In genomic region chr3:57446318-57446841, GRCh38 we compare ENCODE assay signal across 15 cellular contexts.
DNase-seq lines count a peak whose midpoint lies in the region; ATAC-seq, FAIRE-seq and TF ChIP-seq lines count a peak whose summit lies in the region.
"Had no signal": no experiment of that assay in that cellular context is flagged by ENCODE, and none has a peak within 500 bp of the region (broad histone marks: within the 10 kb centered on the region; RNA-seq: fewer than 3 reads in every experiment).

No MANE protein-coding gene starts in this region.

- peak overlapping the region; percentile 49 for H2AFZ ChIP-seq in ACC112 (ENCODE audit: low read length, unreplicated experiment)

- peaks cover 14% of the 10 kb centered on the region for H3K4me1 ChIP-seq in ACC112 (ENCODE audit: control insufficient read depth, insufficient read depth, low read length, unreplicated experiment)
- H3K4me1 ChIP-seq: BLaER1, upper lobe of right lung had no signal

- H3K79me2 ChIP-seq in ACC112 (ENCODE audit: control insufficient read depth, insufficient read depth, low read length, unreplicated experiment): no peaks in the 10 kb centered on the region

- H3K27ac ChIP-seq in ACC112 (ENCODE audit: low read depth, low read length) (no peak overlapping the region), substantia nigra (ENCODE audit: low read depth, low read length, poor library complexity, severe bottlenecking) (no peak overlapping the region)
- H3K27ac ChIP-seq: BLaER1, esophagus muscularis mucosa, SK-N-MC, upper lobe of right lung had no signal

- no peaks in the 10 kb centered on the region for H3K36me3 ChIP-seq in ACC112 (ENCODE audit: insufficient read depth, low read length)
- H3K36me3 ChIP-seq: BLaER1, esophagus muscularis mucosa, upper lobe of right lung had no signal

- FAIRE-seq in GM18507 (lab: Jason Lieb, UNC): peak; percentile 18
- FAIRE-seq: H1 had no signal

- H3K27me3 ChIP-seq in ACC112 (ENCODE audit: insufficient read depth, low read length): no peaks in the 10 kb centered on the region
- H3K27me3 ChIP-seq: BLaER1, esophagus muscularis mucosa, upper lobe of right lung had no signal

- peak overlapping the region; percentile 49 for H3K4me3 ChIP-seq in ACC112 (ENCODE audit: low read depth, low read length)
- H3K4me3 ChIP-seq in fibroblast of villous mesenchyme (ENCODE audit: low read depth, low read length): no peak overlapping the region
- H3K4me3 ChIP-seq: BLaER1, esophagus muscularis mucosa, SK-N-MC, upper lobe of right lung had no signal

- DNase-seq in GM18507 (ENCODE audit: extremely low spot score, insufficient read length, low read depth): no peak
- peak; percentile 51 for DNase-seq in fibroblast of villous mesenchyme (ENCODE audit: low read depth)
- DNase-seq in NCI-H1930 (lab: John Stamatoyannopoulos, UW): no peak
- DNase-seq in substantia nigra (lab: John Stamatoyannopoulos, UW): no peak
- no peak for DNase-seq in NCI-H1105 (lab: John Stamatoyannopoulos, UW)
- DNase-seq: cortex of kidney, NCI-H2081 treated with DMSO at 0.1 percent for 48 hours, upper lobe of right lung had no signal

- no peak for TF ChIP-seq CTCF in fibroblast of villous mesenchyme (IDR thresholded peaks at IDR 0.05; ENCODE audit: insufficient read depth, low read depth, low read length)

- ATAC-seq in SK-N-SH treated with all-trans-retinoic acid at 6 μM for 48 hours: peak; percentile 88
- no peak for ATAC-seq in GM19467 (IDR thresholded peaks at IDR 0.05; ENCODE audit: unreplicated experiment)
- ATAC-seq: upper lobe of right lung had no signal

TF ChIP-seq in SK-N-SH treated with all-trans-retinoic acid at 6 μM for 48 hours, 23 proteins besides CTCF, POLR2A, EP300 and RAD21:
- no peak for TF ChIP-seq ZFP30 (CRISPR knock-in tag; IDR thresholded peaks at IDR 0.05)
- no peak for TF ChIP-seq PPARA (CRISPR knock-in tag; IDR thresholded peaks at IDR 0.05; ENCODE audit: borderline replicate concordance)
- no peak for TF ChIP-seq GLIS3 (CRISPR knock-in tag; IDR thresholded peaks at IDR 0.05)
- no peak for TF ChIP-seq BACH2 (CRISPR knock-in tag; IDR thresholded peaks at IDR 0.05; ENCODE audit: borderline replicate concordance)
- no peak for TF ChIP-seq ZC3H10 (CRISPR knock-in tag; IDR thresholded peaks at IDR 0.05)
- TF ChIP-seq RARB (CRISPR knock-in tag; IDR thresholded peaks at IDR 0.05): no peak
- TF ChIP-seq CREB5 (CRISPR knock-in tag; IDR thresholded peaks at IDR 0.05; ENCODE audit: low read depth): no peak
- TF ChIP-seq ZNF565 (CRISPR knock-in tag; conservative IDR thresholded peaks at IDR 0.05; ENCODE audit: low read depth): no peak
